Comparison of ENCODE assay signal across 8 cellular contexts in genomic region chr2:11746376-11746806, GRCh38. TPM values are rescaled to one million over a fixed set of nuclear protein-coding genes. Genes with fewer than 3 reads are reported as not detected.
DNase-seq lines count a peak whose midpoint lies in the region; ATAC-seq and TF ChIP-seq lines count a peak whose summit lies in the region.

Gene LPIN1, plus strand, starts transcription at chr2:11746632. Its CDS starts 18,910 bp downstream, at chr2:11765542.

- H3K9me3 ChIP-seq in left ventricle myocardium inferior (replicated peaks) = no peaks in the 10 kb centered on the region
- H3K9me3 ChIP-seq in psoas muscle = no peaks in the 10 kb centered on the region

- H3K4me3 ChIP-seq in GM12875 (ENCODE audit: low read depth, low read length) (peak within 1 kb of the TSS; percentile 39), left ventricle myocardium inferior (peak within 1 kb of the TSS; percentile 93), psoas muscle (peak within 1 kb of the TSS; percentile 90)

- H3K27ac ChIP-seq in left ventricle myocardium inferior (replicated peaks) (peak within 1 kb of the TSS; percentile 93), psoas muscle (peak within 1 kb of the TSS; percentile 92)

- no peaks in the 10 kb centered on the region for H3K27me3 ChIP-seq in left ventricle myocardium inferior (ENCODE audit: low read depth)
- H3K27me3 ChIP-seq in psoas muscle (ENCODE audit: insufficient read depth in 3 of 3, low read length in 2 of 3) = no peaks in the 10 kb centered on the region

- peak; percentile 11; the same call in 1 of the 2 replicates for TF ChIP-seq CTCF in GM12875 (IDR thresholded peaks at IDR 0.05; ENCODE audit: borderline replicate concordance, insufficient read depth, low read depth, low read length)
- peak; percentile 37 for TF ChIP-seq CTCF in left ventricle myocardium inferior (IDR thresholded peaks at IDR 0.05; ENCODE audit: borderline replicate concordance)
- TF ChIP-seq CTCF in psoas muscle (IDR thresholded peaks at IDR 0.05) = peak; percentile 24

- ATAC-seq in HG02623 (IDR thresholded peaks at IDR 0.05; ENCODE audit: unreplicated experiment) (peak; percentile 44), psoas muscle (peak; percentile 68 to 80 (median 72))

- H3K4me1 ChIP-seq in left ventricle myocardium inferior (peaks cover 81% of the 10 kb centered on the region), psoas muscle (peaks cover 65% of the 10 kb centered on the region)

- peak; percentile 76 for DNase-seq in NCI-H128 (lab: John Stamatoyannopoulos, UW; ENCODE audit: unreplicated experiment)
- peak; percentile 79 to 90 (median 81) for DNase-seq in T-helper 2 cell
- peak in 55 of 56 donors; percentile 54 to 94 (median 82) for DNase-seq in amygdala (lab: John Stamatoyannopoulos, UW)
- peak; percentile 91 for DNase-seq in left ventricle myocardium inferior
- DNase-seq in psoas muscle = peak; percentile 94 to 95
- peak; percentile 93 for DNase-seq in ureter (ENCODE audit: low spot score)

- intact Hi-C loops in left ventricle myocardium inferior (cut with micrococcal nuclease) (loop anchor here (10.0 kb wide), 1 partner anchor 52 kb away; no protein-coding TSS in a partner anchor), psoas muscle (cut with DNase I) (loop anchor here in 1 of 2 donors (5.0 kb wide), 1 partner anchor 49 kb away; no protein-coding TSS in a partner anchor)

- H3K36me3 ChIP-seq in left ventricle myocardium inferior (no peaks in the 10 kb centered on the region), psoas muscle (ENCODE audit: insufficient read depth in 1 of 2, low read depth in 1 of 2) (no peaks in the 10 kb centered on the region)

- 0 to 1% (median 0%) methylated on average over 21 to 49 of the region's 49 CpGs for WGBS in psoas muscle, 3 donors

RNA-seq across cellular contexts. Expression of gene LPIN1, which starts in this region (rescaled TPM):
- 43.0 TPM for total RNA-seq in left ventricle myocardium inferior
- total RNA-seq in psoas muscle = 100 to 1,000 TPM; 109 to 382 (median 250) TPM
- polyA plus RNA-seq in psoas muscle = 100 to 1,000 TPM in 2 of 3 donors, 10 to 100 TPM in 1; 82.0 to 291 (median 146) TPM
- 32.3 TPM for total RNA-seq in ureter

Comparison
In these comparisons a context has a peak if more than half of its experiments do, and no peak if none do; other contexts are left out.
1. Peak in every context shown above with its lines: DNase-seq, ATAC-seq, H3K4me3 ChIP-seq and H3K27ac ChIP-seq.
2. H3K4me3 ChIP-seq: peak in every context shown above with its lines; median percentile 93 in left ventricle myocardium inferior; 90 in psoas muscle; 39 in GM12875.